In genomic region chr19:45568732-45569131, GRCh38 we compare ENCODE assay signal across 1 cellular context.
TF ChIP-seq lines count a peak whose summit lies in the region.

No MANE protein-coding gene starts in this region.

TF ChIP-seq in HCT116, 20 proteins besides CTCF, POLR2A, EP300 and RAD21 (continued from another document):
- TF ChIP-seq REST (IDR thresholded peaks at IDR 0.05; ENCODE audit: low read depth) (no peak), ELF1 (IDR thresholded peaks at IDR 0.05; ENCODE audit: borderline replicate concordance, low read depth) (no peak), EZH2phosphoT487 (IDR thresholded peaks at IDR 0.05; ENCODE audit: borderline replicate concordance) (no peak), SRF (IDR thresholded peaks at IDR 0.05; ENCODE audit: low read depth) (no peak), POLR2AphosphoS5 (IDR thresholded peaks at IDR 0.05; ENCODE audit: low read depth, low read length) (no peak), CBX3 (IDR thresholded peaks at IDR 0.05; ENCODE audit: low read depth) (peak; percentile 44; the same call in 1 of the 2 replicates), SIN3A (IDR thresholded peaks at IDR 0.05; ENCODE audit: low read depth) (no peak)
- TF ChIP-seq, protein P1, sequence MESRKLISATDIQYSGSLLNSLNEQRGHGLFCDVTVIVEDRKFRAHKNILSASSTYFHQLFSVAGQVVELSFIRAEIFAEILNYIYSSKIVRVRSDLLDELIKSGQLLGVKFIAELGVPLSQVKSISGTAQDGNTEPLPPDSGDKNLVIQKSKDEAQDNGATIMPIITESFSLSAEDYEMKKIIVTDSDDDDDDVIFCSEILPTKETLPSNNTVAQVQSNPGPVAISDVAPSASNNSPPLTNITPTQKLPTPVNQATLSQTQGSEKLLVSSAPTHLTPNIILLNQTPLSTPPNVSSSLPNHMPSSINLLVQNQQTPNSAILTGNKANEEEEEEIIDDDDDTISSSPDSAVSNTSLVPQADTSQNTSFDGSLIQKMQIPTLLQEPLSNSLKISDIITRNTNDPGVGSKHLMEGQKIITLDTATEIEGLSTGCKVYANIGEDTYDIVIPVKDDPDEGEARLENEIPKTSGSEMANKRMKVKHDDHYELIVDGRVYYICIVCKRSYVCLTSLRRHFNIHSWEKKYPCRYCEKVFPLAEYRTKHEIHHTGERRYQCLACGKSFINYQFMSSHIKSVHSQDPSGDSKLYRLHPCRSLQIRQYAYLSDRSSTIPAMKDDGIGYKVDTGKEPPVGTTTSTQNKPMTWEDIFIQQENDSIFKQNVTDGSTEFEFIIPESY (IDR thresholded peaks at IDR 0.05; ENCODE audit: extremely low read depth, insufficient replicate concordance, low read length) = no peak
